Comparison of ENCODE assay signal across 9 cellular contexts in the genomic region with DNA sequence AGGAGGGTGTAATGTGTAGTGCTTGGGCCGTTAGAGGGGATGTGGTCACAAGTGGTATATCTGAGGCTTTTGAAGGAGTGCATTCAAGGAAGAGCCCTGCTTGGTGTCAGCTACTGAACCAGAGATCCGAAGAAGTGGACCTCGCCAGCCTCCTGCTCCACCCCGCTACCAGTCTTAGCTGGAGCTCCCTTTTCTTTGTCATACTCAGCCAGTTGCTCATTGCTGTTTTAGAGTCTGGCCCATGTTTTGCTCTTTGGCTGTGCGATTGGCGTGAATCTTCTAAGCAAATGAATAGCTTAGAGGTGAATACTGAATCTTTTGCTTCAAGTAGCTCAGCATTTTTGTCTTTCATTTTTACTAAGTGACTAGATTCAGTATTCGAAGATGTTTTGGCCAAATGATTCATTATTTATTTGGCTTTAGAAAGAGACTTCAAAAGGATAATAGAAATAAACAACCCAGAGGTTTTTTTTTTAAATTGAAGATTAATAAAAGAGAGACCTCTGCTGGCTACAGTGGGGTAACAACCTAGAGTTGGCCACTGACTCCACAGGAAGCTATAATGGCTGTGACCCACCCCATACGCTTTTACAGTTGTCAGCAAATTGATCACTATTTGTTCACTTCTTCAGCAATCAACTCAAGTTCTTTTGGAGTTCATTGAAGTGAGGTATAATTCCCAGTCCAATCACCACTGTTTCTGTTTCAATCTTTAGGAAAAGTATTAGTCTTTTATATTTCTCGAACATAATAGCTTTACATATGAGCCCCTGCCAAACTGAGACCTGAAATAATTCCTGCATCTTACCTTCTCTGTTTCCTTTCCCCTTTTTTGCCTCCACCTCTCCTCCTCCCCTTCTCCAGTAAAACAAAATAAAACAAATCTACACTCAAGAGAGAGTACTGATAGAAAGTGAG. TPM values are rescaled to one million over a fixed set of nuclear protein-coding genes. Genes with fewer than 3 reads are reported as not detected.
DNase-seq lines count a peak whose midpoint lies in the region; ATAC-seq, FAIRE-seq and TF ChIP-seq lines count a peak whose summit lies in the region.
"Had no signal": no experiment of that assay in that cellular context is flagged by ENCODE, and none has a peak within 500 bp of the region (broad histone marks: within the 10 kb centered on the region; RNA-seq: fewer than 3 reads in every experiment).

No MANE protein-coding gene starts in this region.

- DNase-seq in HT1080 (ENCODE audit: low read depth) (peak; percentile 56), T-helper 9 cell (peak; percentile 21), lower lobe of right lung (no peak)

- peak overlapping the region; percentile 67 for H3K27ac ChIP-seq in lower lobe of right lung
- H3K27ac ChIP-seq in thymus (ENCODE audit: low read depth) = peak overlapping the region; percentile 67
- H3K27ac ChIP-seq: epithelial cell of prostate had no signal

- no peaks in the 10 kb centered on the region for H3K27me3 ChIP-seq in lower lobe of right lung (ENCODE audit: low read depth)
- no peaks in the 10 kb centered on the region for H3K27me3 ChIP-seq in thymus (ENCODE audit: control insufficient read depth, insufficient read depth)

- ATAC-seq in GM21390 (IDR thresholded peaks at IDR 0.05; ENCODE audit: unreplicated experiment) (peak; percentile 73), lower lobe of right lung (peak; percentile 85 to 87), HG02970 (IDR thresholded peaks at IDR 0.05; ENCODE audit: low FRiP score, unreplicated experiment) (no peak)

- FAIRE-seq in G401.6 (lab: Jason Lieb, UNC) (peak; percentile 94), colon (lab: Jason Lieb, UNC) (peak; percentile 71)

- H3K9me3 ChIP-seq in lower lobe of right lung = no peaks in the 10 kb centered on the region
- no peaks in the 10 kb centered on the region for H3K9me3 ChIP-seq in thymus (ENCODE audit: control insufficient read depth)

- peak; percentile 69 for TF ChIP-seq CTCF in lower lobe of right lung (IDR thresholded peaks at IDR 0.05)

- H3K36me3 ChIP-seq in lower lobe of right lung (no peaks in the 10 kb centered on the region), thymus (ENCODE audit: control insufficient read depth, insufficient read depth) (peaks cover under 1% of the 10 kb centered on the region)

- 41% methylated on average over 9 of the region's 9 CpGs for WGBS in thymus

- H3K4me3 ChIP-seq in lower lobe of right lung = peak overlapping the region; percentile 16
- no peak overlapping the region for H3K4me3 ChIP-seq in thymus (ENCODE audit: low read length)

- H3K4me1 ChIP-seq in lower lobe of right lung (peaks cover 31% of the 10 kb centered on the region), thymus (ENCODE audit: control insufficient read depth, insufficient read depth, low read length) (peaks cover 10% of the 10 kb centered on the region)

- intact Hi-C loops in lower lobe of right lung (cut with DNase I) = no loop called here

RNA-seq across cellular contexts. Expression of gene CDKN1B, which starts 19.9 kb away (rescaled TPM):
- total RNA-seq in HT1080 (2014; rRNA removed; shearing (Covaris generic)) = 18.9 and 24.0 TPM in 2 replicates
- polyA plus RNA-seq in HT1080 (2015; cell fraction: cytosol; rRNA removed) = 16.8 and 18.8 TPM in 2 replicates
- polyA plus RNA-seq in HT1080 (2015; cell fraction: nucleus; rRNA removed) = 24.8 and 27.6 TPM in 2 replicates
- 57.7 TPM for total RNA-seq in lower lobe of right lung
- 103 TPM for polyA plus RNA-seq in thymus

RNA-seq across cellular contexts. Expression of gene GPR19, which starts 41.0 kb away (rescaled TPM):
- 0.37 and 0.73 TPM in 2 replicates for total RNA-seq in HT1080 (2014; rRNA removed; shearing (Covaris generic))
- 0.41 and 0.94 TPM in 2 replicates for polyA plus RNA-seq in HT1080 (2015; cell fraction: cytosol; rRNA removed)
- polyA plus RNA-seq in HT1080 (2015; cell fraction: nucleus; rRNA removed) = 1.2 and 3.3 TPM in 2 replicates
- total RNA-seq in lower lobe of right lung = not detected
- polyA plus RNA-seq in thymus = 2.4 TPM

RNA-seq across cellular contexts. Expression of gene APOLD1, which starts 48.4 kb away (rescaled TPM):
- 1.8 and 2.8 TPM in 2 replicates for total RNA-seq in HT1080 (2014; rRNA removed; shearing (Covaris generic))
- 0.69 and 0.71 TPM in 2 replicates for polyA plus RNA-seq in HT1080 (2015; cell fraction: cytosol; rRNA removed)
- polyA plus RNA-seq in HT1080 (2015; cell fraction: nucleus; rRNA removed) = 0.23 and 0.25 TPM in 2 replicates
- total RNA-seq in lower lobe of right lung = 11.0 TPM
- 13.9 TPM for polyA plus RNA-seq in thymus
